Comparison of ENCODE assay signal across 9 cellular contexts in the genomic region with DNA sequence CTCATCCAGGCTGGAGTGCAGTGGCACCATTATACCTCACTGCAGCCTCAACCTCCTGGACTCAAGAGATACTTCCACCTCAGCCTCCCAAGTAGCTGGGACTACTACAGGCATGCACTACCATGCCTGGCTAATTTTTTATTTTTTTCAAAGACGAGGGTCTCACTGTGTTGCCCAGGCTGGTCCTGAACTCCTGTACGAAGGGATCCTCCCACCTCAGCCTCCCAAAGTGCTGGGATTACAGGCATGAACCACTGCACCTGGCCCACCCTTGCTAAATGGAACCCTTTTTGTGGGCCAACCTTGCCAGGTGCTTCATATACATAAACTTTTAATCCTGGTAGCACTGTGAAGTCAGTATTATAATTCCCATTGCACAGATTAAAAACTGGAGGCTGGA. TPM values are rescaled to one million over a fixed set of nuclear protein-coding genes. Genes with fewer than 3 reads are reported as not detected.
A peak's percentile ranks its signal among the peaks of the same experiment; 100 is the strongest.
DNase-seq lines count a peak whose midpoint lies in the region; ATAC-seq, FAIRE-seq and TF ChIP-seq lines count a peak whose summit lies in the region.
"Had no signal": no experiment of that assay in that cellular context is flagged by ENCODE, and none has a peak within 500 bp of the region (broad histone marks: within the 10 kb centered on the region; RNA-seq: fewer than 3 reads in every experiment).

No MANE protein-coding gene starts in this region.

- H3K4me3 ChIP-seq in CD8-positive, alpha-beta memory T cell (ENCODE audit: low read length), result peak overlapping the region; percentile 73
- H3K4me3 ChIP-seq in PC-3 (ENCODE audit: low read length), result peak overlapping the region; percentile 89
- H3K4me3 ChIP-seq in endothelial cell of umbilical vein (replicated peaks in 1 of 3; ENCODE audit: insufficient read depth in 1 of 3, low read depth in 1 of 3, low read length in 3 of 3), result peak overlapping the region in 2 of 3 experiments; percentile 68 to 72
- H3K4me3 ChIP-seq in pancreas, result peak overlapping the region; percentile 76 to 93 (median 85)

- no peak for ATAC-seq in PC-3
- ATAC-seq in pancreas, result no peak

- H3K9me3 Mint-ChIP-seq in CD8-positive, alpha-beta memory T cell, result no peaks in the 10 kb centered on the region

- H3K27ac Mint-ChIP-seq in CD8-positive, alpha-beta memory T cell, result peak overlapping the region in 7 of 8 donors; percentile 86 to 99 (median 95)

- TF ChIP-seq POLR2A in endothelial cell of umbilical vein (IDR thresholded peaks at IDR 0.05; ENCODE audit: low read depth, low read length), result no peak
- no peak for TF ChIP-seq POLR2A in GM12891 (IDR thresholded peaks at IDR 0.05; ENCODE audit: low read depth, low read length)

- dilution Hi-C loops in endothelial cell of umbilical vein (cut with MboI; ENCODE audit: extremely low pct_ligation_motif_present, low sequenced_read_pairs), result no loop called here

- H3K9me2 ChIP-seq in PC-3 (replicated peaks; ENCODE audit: low read length), result no peaks in the 10 kb centered on the region

- intact Hi-C loops in PC-3 (cut with micrococcal nuclease), result no loop called here
- intact Hi-C loops in endothelial cell of umbilical vein (cut with micrococcal nuclease), result no loop called here
- intact Hi-C loops in pancreas (cut with DNase I), result no loop called here

- BruUV-seq in PC-3 (replicated peaks; lab: Mats Ljungman, UMichigan), result no TSS peak
- no TSS peak for BruUV-seq in endothelial cell of umbilical vein (replicated peaks; lab: Mats Ljungman, UMichigan)

- peaks cover 0 to 3% of the 10 kb centered on the region in 2 donors for H3K27me3 Mint-ChIP-seq in CD8-positive, alpha-beta memory T cell

- H2AFZ ChIP-seq in PC-3 (ENCODE audit: low read length), result no peak overlapping the region
- H2AFZ ChIP-seq in endothelial cell of umbilical vein (ENCODE audit: low read depth, low read length), result no peak overlapping the region

- TF ChIP-seq CTCF in PC-3 (conservative IDR thresholded peaks at IDR 0.05; ENCODE audit: low read depth, low read length), result no peak
- TF ChIP-seq CTCF in endothelial cell of umbilical vein (IDR thresholded peaks at IDR 0.05; ENCODE audit: extremely low read depth in 1 of 2, insufficient read depth in 1 of 2, low read depth in 1 of 2, low read length in 2 of 2), result no peak
- TF ChIP-seq CTCF in pancreas (IDR thresholded peaks at IDR 0.05), result no peak

- no peaks in the 10 kb centered on the region for H3K9me1 ChIP-seq in endothelial cell of umbilical vein (replicated peaks; ENCODE audit: control insufficient read depth, extremely low read depth, insufficient read depth, low read length)

- peaks cover 0 to 34% (median 10%) of the 10 kb centered on the region in 3 donors for H3K36me3 Mint-ChIP-seq in CD8-positive, alpha-beta memory T cell

- POLR2A ChIA-PET in CD8-positive, alpha-beta memory T cell (lab: Charles Lee), result no interaction called here
- POLR2A ChIA-PET in PC-3 (lab: Charles Lee; ENCODE audit: unreplicated experiment), result no interaction called here
- POLR2A ChIA-PET in endothelial cell of umbilical vein (lab: Charles Lee), result no interaction called here

- CTCF ChIA-PET in CD8-positive, alpha-beta memory T cell (lab: Charles Lee), result no interaction called here
- CTCF ChIA-PET in PC-3 (lab: Charles Lee) (no interaction called here), endothelial cell of umbilical vein (lab: Charles Lee) (interaction anchor here (1.0 to 1.9 kb wide), 2 partner anchors 428 to 551 kb away, joined by 3 to 10 read pairs; no protein-coding TSS in a partner anchor)

- no peaks in the 10 kb centered on the region for H3F3A ChIP-seq in PC-3 (ENCODE audit: low read length, unreplicated experiment)

- H3K4me1 Mint-ChIP-seq in CD8-positive, alpha-beta memory T cell, result peaks cover 22 to 31% (median 30%) of the 10 kb centered on the region in 3 donors

- no peak for DNase-seq in CD8-positive, alpha-beta memory T cell
- DNase-seq in PC-3 (no peak), endothelial cell of umbilical vein (ENCODE audit: low read depth, low spot score) (no peak), pancreas (peak in 1 of 6 donors; percentile 18), GM12891 (ENCODE audit: insufficient read length, low spot score) (no peak), SHP77 (lab: John Stamatoyannopoulos, UW) (no peak), NCI-H146 (lab: John Stamatoyannopoulos, UW) (no peak), NCI-H748 treated with DMSO at 0.1 percent for 48 hours (lab: John Stamatoyannopoulos, UW) (no peak)

- no peaks in the 10 kb centered on the region for H4K20me1 ChIP-seq in PC-3 (ENCODE audit: low read length)
- no peaks in the 10 kb centered on the region for H4K20me1 ChIP-seq in endothelial cell of umbilical vein (replicated peaks; ENCODE audit: control insufficient read depth, extremely low read depth, insufficient read depth, low read length)

- H3K9ac ChIP-seq in PC-3 (ENCODE audit: low read length), result peak overlapping the region; percentile 90
- H3K9ac ChIP-seq in endothelial cell of umbilical vein (replicated peaks; ENCODE audit: extremely low read depth, insufficient read depth, low read length), result peak overlapping the region; percentile 88

- H3K4me1 ChIP-seq in CD8-positive, alpha-beta memory T cell (ENCODE audit: insufficient read depth, low read length), result peaks cover 20% of the 10 kb centered on the region
- H3K4me1 ChIP-seq in PC-3 (ENCODE audit: insufficient read depth, low read length), result peaks cover 16% of the 10 kb centered on the region
- H3K4me1 ChIP-seq in endothelial cell of umbilical vein (ENCODE audit: control insufficient read depth, extremely low read depth, insufficient read depth, low read length), result peaks cover 15% of the 10 kb centered on the region
- peaks cover 12 to 24% (median 20%) of the 10 kb centered on the region in 3 donors for H3K4me1 ChIP-seq in pancreas

- 21 to 33% methylated on average over 2 of the region's 2 CpGs for WGBS in pancreas, 2 donors

- peak overlapping the region; percentile 82 for H3K27ac ChIP-seq in CD8-positive, alpha-beta memory T cell (ENCODE audit: low read depth, low read length)
- no peak overlapping the region for H3K27ac ChIP-seq in PC-3 (ENCODE audit: low read length)
- no peak overlapping the region for H3K27ac ChIP-seq in endothelial cell of umbilical vein (ENCODE audit: insufficient read depth, low read depth, low read length)
- H3K27ac ChIP-seq in pancreas, result no peak overlapping the region

- H3K36me3 ChIP-seq in CD8-positive, alpha-beta memory T cell (ENCODE audit: insufficient read depth, low read length), result peaks cover 7% of the 10 kb centered on the region
- H3K36me3 ChIP-seq in PC-3 (ENCODE audit: low read depth, low read length) (no peaks in the 10 kb centered on the region), endothelial cell of umbilical vein (ENCODE audit: control insufficient read depth in 2 of 2, extremely low read depth in 1 of 2, insufficient read depth in 2 of 2, low read length in 2 of 2) (peaks cover 0 to 13% of the 10 kb centered on the region in 2 experiments), pancreas (peaks cover 0 to 17% (median 0%) of the 10 kb centered on the region in 3 donors)

- H3K4me3 Mint-ChIP-seq in CD8-positive, alpha-beta memory T cell, result peak overlapping the region; percentile 93 to 99 (median 96)

- H3K9me3 ChIP-seq in CD8-positive, alpha-beta memory T cell (ENCODE audit: low read length), result no peaks in the 10 kb centered on the region
- H3K9me3 ChIP-seq in PC-3 (ENCODE audit: low read length) (no peaks in the 10 kb centered on the region), endothelial cell of umbilical vein (replicated peaks; ENCODE audit: control insufficient read depth, insufficient read depth, low read length) (no peaks in the 10 kb centered on the region), pancreas (no peaks in the 10 kb centered on the region)

- no peaks in the 10 kb centered on the region for H3K27me3 ChIP-seq in CD8-positive, alpha-beta memory T cell (ENCODE audit: insufficient read depth, low read length, poor library complexity, severe bottlenecking)
- H3K27me3 ChIP-seq in PC-3 (ENCODE audit: low read length), result no peaks in the 10 kb centered on the region
- no peaks in the 10 kb centered on the region for H3K27me3 ChIP-seq in endothelial cell of umbilical vein (ENCODE audit: control insufficient read depth in 2 of 2, insufficient read depth in 2 of 2, low read length in 2 of 2)
- H3K27me3 ChIP-seq in pancreas, result no peaks in the 10 kb centered on the region

- H3K79me2 ChIP-seq in PC-3 (ENCODE audit: low read length) (peaks cover 30% of the 10 kb centered on the region), endothelial cell of umbilical vein (ENCODE audit: control insufficient read depth, insufficient read depth, low read length) (peaks cover 25% of the 10 kb centered on the region)

- peak overlapping the region; percentile 88 for H3K4me2 ChIP-seq in PC-3 (ENCODE audit: low read length)
- peak overlapping the region; percentile 52 for H3K4me2 ChIP-seq in endothelial cell of umbilical vein (ENCODE audit: insufficient read depth, low read length)

- FAIRE-seq in endothelial cell of umbilical vein (lab: Jason Lieb, UNC) (no peak), pancreas (lab: Jason Lieb, UNC) (no peak), GM12891 (lab: Jason Lieb, UNC) (no peak)
- FAIRE-seq: GM18507 had no signal

RNA-seq across cellular contexts. Expression of gene GRHPR, which starts 1.0 kb away (rescaled TPM):
- 10 to 100 TPM; 87.4 to 94.1 TPM for total RNA-seq in CD8-positive, alpha-beta memory T cell
- polyA plus RNA-seq in CD8-positive, alpha-beta memory T cell, result 77.4 TPM
- total RNA-seq in PC-3 (2014; rRNA removed) (75.3 and 84.1 TPM in 2 replicates), endothelial cell of umbilical vein (91.2 and 103 TPM in 2 replicates), pancreas (10 to 100 TPM; 36.2 to 50.2 (median 43.3) TPM)
- polyA plus RNA-seq in endothelial cell of umbilical vein (247 and 267 TPM in 2 replicates), pancreas (10 to 100 TPM; 30.2 to 54.3 TPM)
- polyA plus RNA-seq in endothelial cell of umbilical vein (2011; cell fraction: cytosol; rRNA removed), result 202 and 220 TPM in 2 replicates
- polyA plus RNA-seq in endothelial cell of umbilical vein (2011; cell fraction: nucleus; rRNA removed), result 142 and 147 TPM in 2 replicates
- polyA plus RNA-seq in endothelial cell of umbilical vein (2012), result 90.9 and 136 TPM in 2 replicates
- polyA minus RNA-seq in endothelial cell of umbilical vein, result 105 and 118 TPM in 2 replicates
- polyA minus RNA-seq in endothelial cell of umbilical vein (2011; cell fraction: cytosol; rRNA and poly(A)+ RNA removed), result 69.9 TPM
- 44.0 and 47.2 TPM in 2 replicates for polyA minus RNA-seq in endothelial cell of umbilical vein (2011; cell fraction: nucleus; rRNA and poly(A)+ RNA removed)
- 156 TPM for polyA plus RNA-seq in GM12891 (2012; ENCODE audit: low read depth, missing spikeins)

RNA-seq across cellular contexts. Expression of gene ZBTB5, which starts 41.7 kb away (rescaled TPM):
- total RNA-seq in CD8-positive, alpha-beta memory T cell, result 1 to 10 TPM; 7.0 to 7.9 TPM
- 0.81 TPM for polyA plus RNA-seq in CD8-positive, alpha-beta memory T cell
- 5.8 and 6.4 TPM in 2 replicates for total RNA-seq in PC-3 (2014; rRNA removed)
- total RNA-seq in endothelial cell of umbilical vein, result 9.6 and 10.0 TPM in 2 replicates
- polyA plus RNA-seq in endothelial cell of umbilical vein, result 12.5 and 13.7 TPM in 2 replicates
- polyA plus RNA-seq in endothelial cell of umbilical vein (2011; cell fraction: cytosol; rRNA removed), result 8.7 and 10.0 TPM in 2 replicates
- 15.4 and 18.9 TPM in 2 replicates for polyA plus RNA-seq in endothelial cell of umbilical vein (2011; cell fraction: nucleus; rRNA removed)
- 5.6 and 6.7 TPM in 2 replicates for polyA plus RNA-seq in endothelial cell of umbilical vein (2012)
- 27.4 and 30.3 TPM in 2 replicates for polyA minus RNA-seq in endothelial cell of umbilical vein
- polyA minus RNA-seq in endothelial cell of umbilical vein (2011; cell fraction: cytosol; rRNA and poly(A)+ RNA removed), result 14.2 TPM
- polyA minus RNA-seq in endothelial cell of umbilical vein (2011; cell fraction: nucleus; rRNA and poly(A)+ RNA removed), result 15.0 and 23.9 TPM in 2 replicates
- 1 to 10 TPM; 4.2 to 7.5 (median 4.8) TPM for total RNA-seq in pancreas
- polyA plus RNA-seq in pancreas, result 1 to 10 TPM; 2.8 to 4.9 TPM
- polyA plus RNA-seq in GM12891 (2012; ENCODE audit: low read depth, missing spikeins), result 7.9 TPM
